ENCODE assay signal across 8 cellular contexts in the genomic region with DNA sequence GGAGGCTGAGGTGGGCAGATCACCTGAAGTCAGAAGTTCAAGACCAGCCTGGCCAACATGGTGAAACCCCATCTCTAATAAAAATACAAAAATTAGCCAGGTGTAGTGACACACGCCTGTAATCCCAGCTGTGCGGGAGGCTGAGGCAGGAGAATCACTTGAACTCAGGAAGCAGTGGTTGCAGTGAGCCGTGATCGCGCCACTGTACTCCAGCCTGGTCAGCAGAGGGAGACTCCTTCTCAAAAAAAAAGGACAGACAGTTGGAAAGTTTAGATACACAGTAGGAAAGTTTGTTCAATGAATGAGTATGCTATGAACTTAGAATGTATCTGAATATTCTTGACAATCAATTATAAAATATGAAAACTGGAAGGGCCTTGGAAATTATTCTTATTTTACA. TPM values are rescaled to one million over a fixed set of nuclear protein-coding genes. Genes with fewer than 3 reads are reported as not detected.
DNase-seq lines count a peak whose midpoint lies in the region; ATAC-seq and TF ChIP-seq lines count a peak whose summit lies in the region.
"Not testable (repeated sequence)": the region's sequence is repeated elsewhere in the genome, so short reads cannot be mapped to it uniquely, and the experiment has no call there.

No MANE protein-coding gene starts in this region.

- H2AFZ ChIP-seq in PC-3 (ENCODE audit: low read length); hepatocyte; osteoblast (ENCODE audit: low read length): not testable (repeated sequence)

- not testable (repeated sequence) for H3K36me3 ChIP-seq in PC-3 (ENCODE audit: low read depth, low read length); hepatocyte (replicated peaks; ENCODE audit: insufficient read depth, low read depth); osteoblast (ENCODE audit: insufficient read depth, low read length)

- DNase-seq in ACHN (peak; percentile 11), EL (peak; percentile 6), HK-2 (ENCODE audit: unreplicated experiment) (peak; percentile 17), PC-3 (peak; percentile 4), amniotic epithelial cell (ENCODE audit: low read depth) (peak; percentile 17), epithelial cell of esophagus (ENCODE audit: low read depth) (peak; percentile 4)
- not testable (repeated sequence) for DNase-seq in hepatocyte (ENCODE audit: low spot score); osteoblast (ENCODE audit: insufficient read length, low spot score, missing footprints)

- peak; percentile 32; the same call in 1 of the 2 replicates for TF ChIP-seq CTCF in PC-3 (conservative IDR thresholded peaks at IDR 0.05; ENCODE audit: low read depth, low read length)
- peak; percentile 15 for TF ChIP-seq CTCF in epithelial cell of esophagus (IDR thresholded peaks at IDR 0.05; ENCODE audit: insufficient read depth, low read depth, low read length, missing control alignments)
- peak; percentile 12 for TF ChIP-seq CTCF in hepatocyte (IDR thresholded peaks at IDR 0.05; ENCODE audit: poor library complexity)
- peak; percentile 23 for TF ChIP-seq CTCF in osteoblast (IDR thresholded peaks at IDR 0.05; ENCODE audit: extremely low read depth, low read depth, low read length)

- not testable (repeated sequence) for H3K27ac ChIP-seq in PC-3 (ENCODE audit: low read length); hepatocyte; osteoblast (ENCODE audit: low read depth, low read length)

- BruUV-seq in PC-3 (replicated peaks; lab: Mats Ljungman, UMichigan): not testable (repeated sequence)

- H3K27me3 ChIP-seq in PC-3 (ENCODE audit: low read length); hepatocyte; osteoblast (ENCODE audit: insufficient read depth, low read length): not testable (repeated sequence)

- not testable (repeated sequence) for H3K4me3 ChIP-seq in PC-3 (ENCODE audit: low read length); epithelial cell of esophagus (ENCODE audit: low read length); hepatocyte; osteoblast (ENCODE audit: insufficient read depth, low read length)

- not testable (repeated sequence) for H3K79me2 ChIP-seq in PC-3 (ENCODE audit: low read length); hepatocyte; osteoblast (ENCODE audit: insufficient read depth, low read length)

- H3K4me2 ChIP-seq in PC-3 (ENCODE audit: low read length); hepatocyte; osteoblast (ENCODE audit: insufficient read depth, low read length): not testable (repeated sequence)

- CTCF ChIA-PET in PC-3 (lab: Charles Lee): not testable (repeated sequence)

- H4K20me1 ChIP-seq in PC-3 (ENCODE audit: low read length); hepatocyte (ENCODE audit: insufficient read depth, poor library complexity, severe bottlenecking); osteoblast (ENCODE audit: insufficient read depth, low read length): not testable (repeated sequence)

- not testable (repeated sequence) for ATAC-seq in PC-3

- H3K9me3 ChIP-seq in PC-3 (ENCODE audit: low read length); hepatocyte (ENCODE audit: low read depth); osteoblast (ENCODE audit: low read depth, low read length): not testable (repeated sequence)

- not testable (repeated sequence) for H3K9ac ChIP-seq in PC-3 (ENCODE audit: low read length)

- H3K4me1 ChIP-seq in PC-3 (ENCODE audit: insufficient read depth, low read length); hepatocyte (ENCODE audit: insufficient read depth); osteoblast (ENCODE audit: insufficient read depth, low read length): not testable (repeated sequence)

- not testable (repeated sequence) for H3K9me2 ChIP-seq in PC-3 (replicated peaks; ENCODE audit: low read length); hepatocyte (replicated peaks; ENCODE audit: insufficient read depth)

- intact Hi-C loops in PC-3 (cut with micrococcal nuclease): loop anchor here (5.0 kb wide), 1 partner anchor 86 kb away; no protein-coding TSS in a partner anchor

- POLR2A ChIA-PET in PC-3 (lab: Charles Lee; ENCODE audit: unreplicated experiment): not testable (repeated sequence)

- 97% methylated on average over 5 of the region's 5 CpGs for WGBS in hepatocyte (ENCODE audit: low lambda C conversion rate, missing lambda C conversion rate)

- in situ Hi-C loops in ACHN (cut with HindIII; ENCODE audit: low pct_ligation_motif_present, low pct_unique_long_range_greater_than_20kb, low sequenced_read_pairs): not testable (repeated sequence)

- H3F3A ChIP-seq in PC-3 (ENCODE audit: low read length, unreplicated experiment): not testable (repeated sequence)

RNA-seq across cellular contexts. Expression of a gene that starts 37.8 kb away (rescaled TPM):
- total RNA-seq in PC-3 (2014; rRNA removed) (8.9 and 9.6 TPM in 2 replicates), hepatocyte (26.5 and 30.9 TPM in 2 replicates), osteoblast (26.2 and 27.1 TPM in 2 replicates)
- 8.7 and 10.1 TPM in 2 replicates for polyA plus RNA-seq in hepatocyte

RNA-seq across cellular contexts. Expression of a gene that starts 38.0 kb away (rescaled TPM):
- total RNA-seq in PC-3 (2014; rRNA removed): 5.8 and 7.7 TPM in 2 replicates
- 34.3 and 40.6 TPM in 2 replicates for total RNA-seq in hepatocyte
- 50.5 and 52.1 TPM in 2 replicates for polyA plus RNA-seq in hepatocyte
- total RNA-seq in osteoblast: 13.8 and 14.4 TPM in 2 replicates
